ENCODE assay signal across 1 cellular context in the genomic region with DNA sequence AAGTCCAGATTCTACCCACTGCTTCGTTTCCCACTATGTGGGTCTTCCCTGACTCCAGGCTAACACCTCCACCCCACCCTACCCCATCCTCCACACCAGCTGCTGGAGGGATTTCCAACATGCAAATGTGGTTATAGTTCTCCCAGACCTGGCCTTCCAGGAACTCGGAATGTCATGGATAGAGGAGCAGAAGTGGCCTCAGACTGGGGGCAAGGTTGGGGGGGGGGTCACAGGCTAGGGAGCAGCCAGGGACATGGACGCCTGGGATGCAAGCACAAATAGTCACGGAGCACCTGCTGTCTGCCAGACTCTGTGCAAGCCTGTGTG.
TF ChIP-seq lines count a peak whose summit lies in the region.

No MANE protein-coding gene starts in this region.

TF ChIP-seq in IMR-90, 13 proteins besides CTCF, POLR2A, EP300 and RAD21 (continued from another document):
- TF ChIP-seq, protein P1, sequence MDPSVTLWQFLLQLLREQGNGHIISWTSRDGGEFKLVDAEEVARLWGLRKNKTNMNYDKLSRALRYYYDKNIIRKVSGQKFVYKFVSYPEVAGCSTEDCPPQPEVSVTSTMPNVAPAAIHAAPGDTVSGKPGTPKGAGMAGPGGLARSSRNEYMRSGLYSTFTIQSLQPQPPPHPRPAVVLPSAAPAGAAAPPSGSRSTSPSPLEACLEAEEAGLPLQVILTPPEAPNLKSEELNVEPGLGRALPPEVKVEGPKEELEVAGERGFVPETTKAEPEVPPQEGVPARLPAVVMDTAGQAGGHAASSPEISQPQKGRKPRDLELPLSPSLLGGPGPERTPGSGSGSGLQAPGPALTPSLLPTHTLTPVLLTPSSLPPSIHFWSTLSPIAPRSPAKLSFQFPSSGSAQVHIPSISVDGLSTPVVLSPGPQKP (IDR thresholded peaks at IDR 0.05; ENCODE audit: borderline replicate concordance, low read depth, low read length), result no peak
- no peak for TF ChIP-seq MAFK (IDR thresholded peaks at IDR 0.05; ENCODE audit: low read depth, low read length)
- TF ChIP-seq MXI1 (IDR thresholded peaks at IDR 0.05; ENCODE audit: borderline replicate concordance, low read depth, low read length), result no peak
- no peak for TF ChIP-seq FOS (IDR thresholded peaks at IDR 0.05; ENCODE audit: low read depth, low read length)
- TF ChIP-seq NFE2L2 (IDR thresholded peaks at IDR 0.05; ENCODE audit: low read depth, low read length), result no peak
- no peak for TF ChIP-seq BHLHE40 (IDR thresholded peaks at IDR 0.05; ENCODE audit: low read depth, low read length)
